In genomic region chr6:41182069-41183034, GRCh38 we compare ENCODE assay signal across 8 cellular contexts. TPM values are rescaled to one million over a fixed set of nuclear protein-coding genes. Genes with fewer than 3 reads are reported as not detected.
A peak's percentile ranks its signal among the peaks of the same experiment; 100 is the strongest.
DNase-seq lines count a peak whose midpoint lies in the region; ATAC-seq, FAIRE-seq and TF ChIP-seq lines count a peak whose summit lies in the region.

No MANE protein-coding gene starts in this region.

- H3K4me3 Mint-ChIP-seq in stimulated activated naive CD8-positive, alpha-beta T cell treated with anti-CD3 and anti-CD28 coated beads, Interleukin-15, Interleukin-2, amounts not matched to agents 100 ng/mL and 50 ng/mL, for 24 hours: no peak overlapping the region

- intact Hi-C loops in left colon (cut with DNase I, micrococcal nuclease): no loop called here

- H3K27me3 ChIP-seq in bronchial epithelial cell (ENCODE audit: control insufficient read depth, insufficient read depth, low read length): no peaks in the 10 kb centered on the region

- H3K9me3 Mint-ChIP-seq in stimulated activated naive CD8-positive, alpha-beta T cell treated with anti-CD3 and anti-CD28 coated beads, Interleukin-15, Interleukin-2, amounts not matched to agents 100 ng/mL and 50 ng/mL, for 24 hours: no peaks in the 10 kb centered on the region

- peak overlapping the region; percentile 19 for H3K27ac Mint-ChIP-seq in stimulated activated naive CD8-positive, alpha-beta T cell treated with anti-CD3 and anti-CD28 coated beads, Interleukin-15, Interleukin-2, amounts not matched to agents 100 ng/mL and 50 ng/mL, for 24 hours

- H3K36me3 ChIP-seq in bronchial epithelial cell (ENCODE audit: control insufficient read depth, insufficient read depth, low read length): no peaks in the 10 kb centered on the region

- H3K4me3 ChIP-seq in bronchial epithelial cell (ENCODE audit: low read depth, low read length): no peak overlapping the region

- H3K36me3 Mint-ChIP-seq in stimulated activated naive CD8-positive, alpha-beta T cell treated with anti-CD3 and anti-CD28 coated beads, Interleukin-15, Interleukin-2, amounts not matched to agents 100 ng/mL and 50 ng/mL, for 24 hours (ENCODE audit: low read depth): no peaks in the 10 kb centered on the region

- peaks cover 23% of the 10 kb centered on the region for H3K4me1 Mint-ChIP-seq in stimulated activated naive CD8-positive, alpha-beta T cell treated with anti-CD3 and anti-CD28 coated beads, Interleukin-15, Interleukin-2, amounts not matched to agents 100 ng/mL and 50 ng/mL, for 24 hours (ENCODE audit: low read depth)

- peak; percentile 91 for DNase-seq in CD1c-positive myeloid dendritic cell (ENCODE audit: extremely low spot score)
- peak; percentile 46 for DNase-seq in NCI-H1092 treated with DMSO at 0.1 percent for 48 hours (lab: John Stamatoyannopoulos, UW)
- peak; percentile 98 for DNase-seq in SKM-1 treated with dmso at 0.1 percent for 144 hours (lab: John Stamatoyannopoulos, UW; ENCODE audit: unreplicated experiment)
- DNase-seq in bronchial epithelial cell (ENCODE audit: low read depth): peak; percentile 76
- DNase-seq in left colon: peak in 1 of 2 donors; percentile 37

- no peaks in the 10 kb centered on the region for H3K27me3 Mint-ChIP-seq in stimulated activated naive CD8-positive, alpha-beta T cell treated with anti-CD3 and anti-CD28 coated beads, Interleukin-15, Interleukin-2, amounts not matched to agents 100 ng/mL and 50 ng/mL, for 24 hours

- FAIRE-seq in bronchial epithelial cell (lab: Jason Lieb, UNC): peak; percentile 91

- TF ChIP-seq CTCF in bronchial epithelial cell (IDR thresholded peaks at IDR 0.05; ENCODE audit: insufficient read depth, low read length, severe bottlenecking): peak; percentile 78

- ATAC-seq in GM19023 (IDR thresholded peaks at IDR 0.05; ENCODE audit: unreplicated experiment) (peak; percentile 69), left colon (peak; percentile 89), GM21515 (IDR thresholded peaks at IDR 0.05; ENCODE audit: unreplicated experiment) (no peak)

RNA-seq across cellular contexts. Expression of gene TREML2, which starts 18.6 kb away (rescaled TPM):
- under 0.01 TPM in 1 of 2 replicates, not detected in the other for total RNA-seq in bronchial epithelial cell
- under 1 TPM in 1 of 2 donors, not detected in 1; 0.17 TPM for total RNA-seq in left colon

RNA-seq across cellular contexts. Expression of gene TREM2, which starts 19.4 kb away (rescaled TPM):
- total RNA-seq in bronchial epithelial cell (0.53 and 1.9 TPM in 2 replicates), left colon (1 to 10 TPM in 1 of 2 donors, under 1 TPM in 1; 0.27 to 2.9 TPM)

RNA-seq across cellular contexts. Expression of gene TREML1, which starts 28.2 kb away (rescaled TPM):
- not detected in 2 replicates for total RNA-seq in bronchial epithelial cell
- total RNA-seq in left colon: not detected

RNA-seq across cellular contexts. Expression of gene TREML4, which starts 45.8 kb away (rescaled TPM):
- total RNA-seq in bronchial epithelial cell (not detected in 2 replicates), left colon (not detected)
